1 cellular context compared by ENCODE assay signal in the genomic region with DNA sequence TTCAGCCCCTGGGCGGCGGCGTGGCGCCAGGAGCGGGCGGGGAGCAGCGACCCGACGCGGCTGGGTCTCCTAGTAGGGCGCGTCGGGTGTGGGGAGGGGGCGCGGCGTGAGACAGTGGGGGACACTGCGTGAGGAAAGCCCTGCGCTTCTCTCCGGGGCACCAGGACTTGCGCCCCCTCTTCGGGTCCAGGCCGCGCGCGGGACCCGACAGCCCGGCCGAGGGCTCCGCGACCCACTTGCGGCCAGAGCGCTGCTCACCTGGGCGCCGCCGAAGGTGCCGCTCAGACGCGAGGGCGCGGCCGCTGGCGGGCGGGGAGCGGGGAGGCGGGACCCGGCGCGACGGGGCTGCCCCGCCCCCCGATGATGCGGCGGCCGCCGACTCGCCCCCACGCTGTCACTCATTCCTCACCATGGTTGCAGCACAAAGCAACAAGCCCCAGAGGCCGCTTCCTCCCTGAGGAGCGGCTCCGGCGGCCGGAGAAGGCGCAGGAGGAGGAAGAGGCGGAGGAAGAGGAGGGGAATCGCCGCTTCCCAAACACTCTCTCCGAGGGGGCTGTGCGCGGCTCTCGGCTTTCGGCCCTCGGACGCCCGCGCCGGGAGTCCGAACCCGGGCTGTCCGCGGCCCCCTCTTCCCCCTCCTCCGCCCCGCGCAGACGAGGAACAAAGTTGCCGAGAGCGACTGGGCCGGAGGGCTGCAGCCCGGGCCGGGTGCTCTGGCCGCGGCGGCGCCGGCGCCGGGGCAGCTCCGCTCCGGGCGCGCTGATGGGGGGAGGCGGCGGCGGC.
TF ChIP-seq lines count a peak whose summit lies in the region.

A gene with protein sequence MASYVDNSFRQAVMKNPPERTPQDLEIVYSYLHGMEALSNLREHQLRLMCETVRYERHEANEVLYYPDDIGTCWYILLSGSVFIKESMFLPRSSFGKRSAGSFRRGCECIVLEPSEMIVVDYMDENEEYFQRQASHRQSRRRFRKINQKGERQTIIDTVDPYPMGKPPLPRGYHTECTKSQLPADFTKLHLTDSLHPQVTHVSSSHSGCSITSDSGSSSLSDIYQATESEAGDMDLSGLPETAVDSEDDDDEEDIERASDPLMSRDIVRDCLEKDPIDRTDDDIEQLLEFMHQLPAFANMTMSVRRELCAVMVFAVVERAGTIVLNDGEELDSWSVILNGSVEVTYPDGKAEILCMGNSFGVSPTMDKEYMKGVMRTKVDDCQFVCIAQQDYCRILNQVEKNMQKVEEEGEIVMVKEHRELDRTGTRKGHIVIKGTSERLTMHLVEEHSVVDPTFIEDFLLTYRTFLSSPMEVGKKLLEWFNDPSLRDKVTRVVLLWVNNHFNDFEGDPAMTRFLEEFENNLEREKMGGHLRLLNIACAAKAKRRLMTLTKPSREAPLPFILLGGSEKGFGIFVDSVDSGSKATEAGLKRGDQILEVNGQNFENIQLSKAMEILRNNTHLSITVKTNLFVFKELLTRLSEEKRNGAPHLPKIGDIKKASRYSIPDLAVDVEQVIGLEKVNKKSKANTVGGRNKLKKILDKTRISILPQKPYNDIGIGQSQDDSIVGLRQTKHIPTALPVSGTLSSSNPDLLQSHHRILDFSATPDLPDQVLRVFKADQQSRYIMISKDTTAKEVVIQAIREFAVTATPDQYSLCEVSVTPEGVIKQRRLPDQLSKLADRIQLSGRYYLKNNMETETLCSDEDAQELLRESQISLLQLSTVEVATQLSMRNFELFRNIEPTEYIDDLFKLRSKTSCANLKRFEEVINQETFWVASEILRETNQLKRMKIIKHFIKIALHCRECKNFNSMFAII (N-terminal part only) (plus strand): TSS at position 457 of the 783 bp plus-strand sequence. CDS start 1,084 bp downstream, outside the sequence.

TF ChIP-seq in H1, 55 proteins besides CTCF, POLR2A, EP300 and RAD21:
- TF ChIP-seq BCL11A (IDR thresholded peaks at IDR 0.05; ENCODE audit: low read depth in 2 of 2, low read length in 2 of 2) (no peak), HDAC2 (IDR thresholded peaks at IDR 0.05; ENCODE audit: borderline replicate concordance in 1 of 2, low read depth in 2 of 2, low read length in 2 of 2) (no peak), RBBP5 (IDR thresholded peaks at IDR 0.05; ENCODE audit: borderline replicate concordance, low read depth, low read length) (peak; percentile 54; the same call in 1 of the 2 replicates), TBP (IDR thresholded peaks at IDR 0.05; ENCODE audit: low read depth, low read length) (peak; percentile 77), SP2 (IDR thresholded peaks at IDR 0.05; ENCODE audit: low read length) (no peak; the same call in 1 of the 2 replicates), NANOG (IDR thresholded peaks at IDR 0.05; ENCODE audit: insufficient read depth, low read depth, low read length, poor library complexity, severe bottlenecking) (no peak), TAF7 (optimal IDR thresholded peaks at IDR 0.05; ENCODE audit: borderline replicate concordance, low read depth, low read length) (peak; percentile 78), KDM4A (IDR thresholded peaks at IDR 0.05; ENCODE audit: low read depth, low read length, severe bottlenecking) (peak; percentile 86), ASH2L (IDR thresholded peaks at IDR 0.05; ENCODE audit: low read length) (peak; percentile 78), CREB1 (IDR thresholded peaks at IDR 0.05) (peak; percentile 68; the same call in 1 of the 2 replicates), TAF1 (IDR thresholded peaks at IDR 0.05; ENCODE audit: low read depth, low read length) (peak; percentile 81), POLR2AphosphoS5 (IDR thresholded peaks at IDR 0.05; ENCODE audit: low read depth, low read length) (peak; percentile 72), CHD2 (IDR thresholded peaks at IDR 0.05; ENCODE audit: low read length) (peak; percentile 50; the same call in 1 of the 2 replicates), BACH1 (IDR thresholded peaks at IDR 0.05; ENCODE audit: low read length) (no peak), SIN3A (conservative IDR thresholded peaks at IDR 0.05 in 1 of 2, IDR thresholded peaks at IDR 0.05 in 1 of 2; ENCODE audit: low read depth in 1 of 2, low read length in 2 of 2) (peak in 1 of 2 experiments; percentile 90; a peak in 3 of 4 replicates), GABPA (IDR thresholded peaks at IDR 0.05; ENCODE audit: borderline replicate concordance, insufficient read depth, low read length) (no peak), YY1 (IDR thresholded peaks at IDR 0.05; ENCODE audit: low read depth, low read length) (no peak), RXRA (IDR thresholded peaks at IDR 0.05; ENCODE audit: insufficient read depth, low read depth, low read length) (no peak), PHF8 (conservative IDR thresholded peaks at IDR 0.05; ENCODE audit: low read depth, low read length) (peak; percentile 51), EGR1 (IDR thresholded peaks at IDR 0.05; ENCODE audit: borderline replicate concordance, low read depth, low read length) (peak; percentile 67), SP1 (IDR thresholded peaks at IDR 0.05; ENCODE audit: low read depth, low read length) (peak; percentile 56; the same call in 1 of the 2 replicates)
